Comparison of ENCODE assay signal across 8 cellular contexts in genomic region chr7:100544949-100545635, GRCh38. TPM values are rescaled to one million over a fixed set of nuclear protein-coding genes. Genes with fewer than 3 reads are reported as not detected.
DNase-seq lines count a peak whose midpoint lies in the region; ATAC-seq and TF ChIP-seq lines count a peak whose summit lies in the region.

No MANE protein-coding gene starts in this region.

- H3K4me1 Mint-ChIP-seq in activated CD4-positive, alpha-beta T cell treated with anti-CD3 and anti-CD28 coated beads for 36 hours: peaks cover 96% of the 10 kb centered on the region
- H3K4me1 Mint-ChIP-seq in progenitor cell of endocrine pancreas (ENCODE audit: low read depth): peaks cover 46% of the 10 kb centered on the region

- H3K36me3 Mint-ChIP-seq in activated CD4-positive, alpha-beta T cell treated with anti-CD3 and anti-CD28 coated beads for 36 hours (ENCODE audit: low read depth): peaks cover 37% of the 10 kb centered on the region
- H3K36me3 Mint-ChIP-seq in progenitor cell of endocrine pancreas (ENCODE audit: insufficient read depth): no peaks in the 10 kb centered on the region

- no peak for TF ChIP-seq CTCF in progenitor cell of endocrine pancreas (IDR thresholded peaks at IDR 0.05; ENCODE audit: unreplicated experiment)

- peak overlapping the region; percentile 98 for H3K4me3 Mint-ChIP-seq in activated CD4-positive, alpha-beta T cell treated with anti-CD3 and anti-CD28 coated beads for 36 hours
- H3K4me3 Mint-ChIP-seq in progenitor cell of endocrine pancreas (ENCODE audit: low read depth): no peak overlapping the region

- peak; percentile 28 for DNase-seq in activated CD4-positive, alpha-beta T cell treated with anti-CD3 and anti-CD28 coated beads for 36 hours
- DNase-seq in activated CD4-positive, alpha-beta T cell treated with anti-CD3 and anti-CD28 coated beads for 1 hour: no peak
- peak; percentile 62 for DNase-seq in OCI-M1 (lab: John Stamatoyannopoulos, UW)
- DNase-seq in progenitor cell of endocrine pancreas (ENCODE audit: low spot score, unreplicated experiment): no peak
- no peak for DNase-seq in DMS114 treated with DMSO at 0.1 percent for 48 hours (lab: John Stamatoyannopoulos, UW; ENCODE audit: unreplicated experiment)
- no peak for DNase-seq in HK-2 (ENCODE audit: unreplicated experiment)

- peak; percentile 64 for ATAC-seq in activated CD4-positive, alpha-beta T cell treated with anti-CD3 and anti-CD28 coated beads for 36 hours
- peak; percentile 43 for ATAC-seq in esophagus mucosa
- ATAC-seq in GM19324 (IDR thresholded peaks at IDR 0.05; ENCODE audit: low FRiP score, unreplicated experiment): no peak

- H3K27ac Mint-ChIP-seq in activated CD4-positive, alpha-beta T cell treated with anti-CD3 and anti-CD28 coated beads for 36 hours: peak overlapping the region; percentile 99
- H3K27ac Mint-ChIP-seq in progenitor cell of endocrine pancreas: peak overlapping the region; percentile 92

- intact Hi-C loops in activated CD4-positive, alpha-beta T cell treated with anti-CD3 and anti-CD28 coated beads for 36 hours (cut with DNase I, micrococcal nuclease): loop anchor here (1.0 to 10.0 kb wide), 9 partner anchors 14 to 530 kb away; partner anchors contain the start of genes COPS6 (in 1 of the 2), MEPCE (in 1 of the 2), MOSPD3 (in 1 of the 2) and TSC22D4 (in 1 of the 2)

- CTCF ChIA-PET in activated CD4-positive, alpha-beta T cell treated with anti-CD3 and anti-CD28 coated beads for 36 hours (lab: Charles Lee): interaction anchor here (0.9 to 2.2 kb wide), 11 partner anchors 10 to 180 kb away, joined by 3 to 20 read pairs (median 4); no protein-coding TSS in a partner anchor

- no peaks in the 10 kb centered on the region for H3K27me3 Mint-ChIP-seq in activated CD4-positive, alpha-beta T cell treated with anti-CD3 and anti-CD28 coated beads for 36 hours
- H3K27me3 Mint-ChIP-seq in progenitor cell of endocrine pancreas: no peaks in the 10 kb centered on the region

- H3K9me3 Mint-ChIP-seq in activated CD4-positive, alpha-beta T cell treated with anti-CD3 and anti-CD28 coated beads for 36 hours (ENCODE audit: low read depth): no peaks in the 10 kb centered on the region
- no peaks in the 10 kb centered on the region for H3K9me3 Mint-ChIP-seq in progenitor cell of endocrine pancreas (ENCODE audit: low read depth)

- POLR2A ChIA-PET in activated CD4-positive, alpha-beta T cell treated with anti-CD3 and anti-CD28 coated beads for 36 hours (lab: Charles Lee): interaction anchor here (0.9 to 1.6 kb wide), 3 partner anchors 17 to 116 kb away, joined by 3 to 7 read pairs (median 3); partner anchors contain the start of gene ZCWPW1

RNA-seq across cellular contexts. Expression of gene AGFG2, which starts 6.1 kb away (rescaled TPM):
- 10 to 100 TPM; 49.3 to 49.4 TPM for total RNA-seq in activated CD4-positive, alpha-beta T cell treated with anti-CD3 and anti-CD28 coated beads for 36 hours
- 19.5 TPM for total RNA-seq in esophagus mucosa
- total RNA-seq in progenitor cell of endocrine pancreas: 9.8 and 10.3 TPM in 2 replicates

RNA-seq across cellular contexts. Expression of gene SAP25, which starts 28.6 kb away (rescaled TPM):
- total RNA-seq in activated CD4-positive, alpha-beta T cell treated with anti-CD3 and anti-CD28 coated beads for 36 hours: 10 to 100 TPM in 1 of 2 experiments, 1 to 10 TPM in 1; 9.9 to 13.1 TPM
- total RNA-seq in esophagus mucosa (0.32 TPM), progenitor cell of endocrine pancreas (7.7 and 8.1 TPM in 2 replicates)

RNA-seq across cellular contexts. Expression of gene LRCH4, which starts 40.8 kb away (rescaled TPM):
- total RNA-seq in activated CD4-positive, alpha-beta T cell treated with anti-CD3 and anti-CD28 coated beads for 36 hours: 10 to 100 TPM; 70.3 to 71.7 TPM
- total RNA-seq in esophagus mucosa (19.3 TPM), progenitor cell of endocrine pancreas (76.6 and 82.7 TPM in 2 replicates)

RNA-seq across cellular contexts. Expression of gene FBXO24, which starts 41.0 kb away (rescaled TPM):
- 1 to 10 TPM; 1.4 to 2.1 TPM for total RNA-seq in activated CD4-positive, alpha-beta T cell treated with anti-CD3 and anti-CD28 coated beads for 36 hours
- total RNA-seq in esophagus mucosa (0.32 TPM), progenitor cell of endocrine pancreas (0.41 and 1.2 TPM in 2 replicates)

RNA-seq across cellular contexts. Expression of gene PCOLCE, which starts 57.1 kb away (rescaled TPM):
- 1 to 10 TPM; 7.6 to 8.9 TPM for total RNA-seq in activated CD4-positive, alpha-beta T cell treated with anti-CD3 and anti-CD28 coated beads for 36 hours
- total RNA-seq in esophagus mucosa: 5.2 TPM
- total RNA-seq in progenitor cell of endocrine pancreas: 16.1 and 20.3 TPM in 2 replicates

Comparison
In these comparisons a context has a peak if more than half of its experiments do, and no peak if none do; other contexts are left out.
1. DNase-seq: peak in activated CD4-positive, alpha-beta T cell treated with anti-CD3 and anti-CD28 coated beads for 36 hours (single experiment) and OCI-M1 (single experiment); none in activated CD4-positive, alpha-beta T cell treated with anti-CD3 and anti-CD28 coated beads for 1 hour (single experiment), progenitor cell of endocrine pancreas (single experiment), DMS114 treated with DMSO at 0.1 percent for 48 hours (single experiment) and HK-2 (single experiment).